Comparison of ENCODE assay signal across 8 cellular contexts in genomic region chr3:5122741-5123706, GRCh38. TPM values are rescaled to one million over a fixed set of nuclear protein-coding genes. Genes with fewer than 3 reads are reported as not detected.
A peak's percentile ranks its signal among the peaks of the same experiment; 100 is the strongest.
DNase-seq lines count a peak whose midpoint lies in the region; ATAC-seq and TF ChIP-seq lines count a peak whose summit lies in the region.

No MANE protein-coding gene starts in this region.

- H3K4me3 Mint-ChIP-seq in GM23338 = peak overlapping the region; percentile 98

- ATAC-seq in GM23338 = peak; percentile 63
- ATAC-seq in esophagus mucosa = peak; percentile 91

- H3K36me3 ChIP-seq in GM23338 (ENCODE audit: insufficient read depth) (no peaks in the 10 kb centered on the region), MM.1S (replicated peaks; ENCODE audit: insufficient read depth, low read length) (no peaks in the 10 kb centered on the region), tibial nerve (no peaks in the 10 kb centered on the region)

- peaks cover 4% of the 10 kb centered on the region for H3K27me3 Mint-ChIP-seq in GM23338 (ENCODE audit: insufficient read depth, low read depth, poor library complexity)

- peak overlapping the region; percentile 95 for H3K9ac ChIP-seq in MM.1S (ENCODE audit: low read length)

- DNase-seq in GM03348 (ENCODE audit: low spot score) = peak; percentile 69
- DNase-seq in GM23338 (ENCODE audit: low spot score) = peak; percentile 79
- DNase-seq in MM.1S = peak; percentile 43
- peak; percentile 6 for DNase-seq in activated T-cell treated with anti-CD3 and anti-CD28 coated beads for 4 hours
- DNase-seq in mucosa of gallbladder (ENCODE audit: low spot score) = peak; percentile 19
- peak in 1 of 2 donors; percentile 50 for DNase-seq in tibial nerve (ENCODE audit: low spot score in 2 of 2)
- no peak for DNase-seq in NCI-H510A treated with DMSO at 0.1 percent for 48 hours (lab: John Stamatoyannopoulos, UW)

- H3K9me3 Mint-ChIP-seq in GM23338 = no peaks in the 10 kb centered on the region; the same call in 2 of the 3 replicates

- peak overlapping the region; percentile 63 for H3K27ac ChIP-seq in GM23338 (ENCODE audit: low read depth)
- H3K27ac ChIP-seq in MM.1S (ENCODE audit: low read length) = peak overlapping the region; percentile 77
- peak overlapping the region; percentile 76 to 99 (median 94) for H3K27ac ChIP-seq in tibial nerve

- no peak for TF ChIP-seq EP300 in tibial nerve (IDR thresholded peaks at IDR 0.05)

- no peak for TF ChIP-seq POLR2A in tibial nerve (IDR thresholded peaks at IDR 0.05)

- no peaks in the 10 kb centered on the region for H3K27me3 ChIP-seq in GM23338 (ENCODE audit: insufficient read depth)
- no peaks in the 10 kb centered on the region for H3K27me3 ChIP-seq in MM.1S (replicated peaks; ENCODE audit: insufficient read depth, low read length)
- no peaks in the 10 kb centered on the region for H3K27me3 ChIP-seq in tibial nerve

- H3K4me1 ChIP-seq in GM23338 (ENCODE audit: insufficient read depth) (peaks cover 10% of the 10 kb centered on the region), MM.1S (ENCODE audit: low read length) (0 out of 2 replicates have a peak, but pooled peaks cover 8% of the 10 kb centered on the region), tibial nerve (peaks cover 0 to 47% (median 17%) of the 10 kb centered on the region in 4 donors)

- 6 to 11% methylated on average over 24 to 31 of the region's 31 CpGs for WGBS in tibial nerve, 2 donors

- H3K27ac Mint-ChIP-seq in GM23338 = peak overlapping the region; percentile 72

- no peaks in the 10 kb centered on the region for H3K36me3 Mint-ChIP-seq in GM23338 (ENCODE audit: low read depth)

- TF ChIP-seq CTCF in GM23338 (conservative IDR thresholded peaks at IDR 0.05; ENCODE audit: low read depth in 2 of 2) (0 out of 4 replicates have a peak, but pooled peaks of 1 of the 2 experiments have one; percentile 13), MM.1S (IDR thresholded peaks at IDR 0.05; ENCODE audit: low read length) (no peak), tibial nerve (IDR thresholded peaks at IDR 0.05) (no peak)

- peaks cover 12% of the 10 kb centered on the region for H3K4me1 Mint-ChIP-seq in GM23338

- H3F3A ChIP-seq in GM23338 (replicated peaks; ENCODE audit: low read depth) (no peaks in the 10 kb centered on the region), MM.1S (ENCODE audit: insufficient read depth, low read length) (peaks cover 17% of the 10 kb centered on the region)

- H2AFZ ChIP-seq in GM23338 (peak overlapping the region; percentile 85), MM.1S (ENCODE audit: low read length) (peak overlapping the region; percentile 49)

- H3K9me2 ChIP-seq in GM23338 (ENCODE audit: insufficient read depth) (no peaks in the 10 kb centered on the region), MM.1S (replicated peaks; ENCODE audit: insufficient read depth, low read length) (no peaks in the 10 kb centered on the region)

- H3K4me2 ChIP-seq in GM23338 = peak overlapping the region; percentile 95
- peak overlapping the region; percentile 80 for H3K4me2 ChIP-seq in MM.1S (ENCODE audit: low read depth, low read length)

- H3K79me2 ChIP-seq in GM23338 (replicated peaks; ENCODE audit: insufficient read depth) = peaks cover 57% of the 10 kb centered on the region
- peaks cover 59% of the 10 kb centered on the region for H3K79me2 ChIP-seq in MM.1S (ENCODE audit: low read length)

- peak overlapping the region; percentile 95 for H3K4me3 ChIP-seq in GM23338
- peak overlapping the region; percentile 98 for H3K4me3 ChIP-seq in MM.1S (ENCODE audit: low read length)
- H3K4me3 ChIP-seq in tibial nerve = peak overlapping the region; percentile 87 to 100 (median 94)

- H4K20me1 ChIP-seq in GM23338 (replicated peaks; ENCODE audit: insufficient read depth) (peaks cover 19% of the 10 kb centered on the region), MM.1S (ENCODE audit: insufficient read depth, low read length) (peaks cover 23% of the 10 kb centered on the region)

- H3K9me3 ChIP-seq in MM.1S (replicated peaks; ENCODE audit: insufficient read depth, low read length) = no peaks in the 10 kb centered on the region
- H3K9me3 ChIP-seq in tibial nerve = no peaks in the 10 kb centered on the region

TF ChIP-seq in GM23338, 12 proteins besides CTCF, POLR2A, EP300 and RAD21:
- TF ChIP-seq CREB1 (CRISPR knock-in tag; IDR thresholded peaks at IDR 0.05; ENCODE audit: low read depth) (peak; percentile 5; the same call in 1 of the 2 replicates), NANOG (IDR thresholded peaks at IDR 0.05; ENCODE audit: borderline replicate concordance) (no peak)

RNA-seq across cellular contexts. Expression of gene ARL8B, which starts 0.9 kb away (rescaled TPM):
- 25.5 and 28.3 TPM in 2 replicates for total RNA-seq in GM23338 (2014; rRNA removed; shearing (Covaris generic))
- 31.5 and 40.8 TPM in 2 replicates for polyA plus RNA-seq in GM23338 (2016; fragmentation: Nextera tagmentation; extraction: Ambion mirVana)
- total RNA-seq in esophagus mucosa (77.3 TPM), mucosa of gallbladder (52.3 TPM), tibial nerve (10 to 100 TPM; 47.6 to 54.4 (median 49.4) TPM)
